Comparison of ENCODE assay signal across 10 cellular contexts in genomic region chr16:57859331-57859730, GRCh38. TPM values are rescaled to one million over a fixed set of nuclear protein-coding genes. Genes with fewer than 3 reads are reported as not detected.
A peak's percentile ranks its signal among the peaks of the same experiment; 100 is the strongest.
DNase-seq lines count a peak whose midpoint lies in the region; ATAC-seq and TF ChIP-seq lines count a peak whose summit lies in the region.
"Had no signal": no experiment of that assay in that cellular context is flagged by ENCODE, and none has a peak within 500 bp of the region (broad histone marks: within the 10 kb centered on the region; RNA-seq: fewer than 3 reads in every experiment).

No MANE protein-coding gene starts in this region.

- intact Hi-C loops in right lobe of liver (cut with DNase I) = no loop called here

- H3K9me3 ChIP-seq in DND-41 (ENCODE audit: insufficient read depth, low read length, severe bottlenecking) (no peaks in the 10 kb centered on the region), right lobe of liver (no peaks in the 10 kb centered on the region)
- H3K9me3 ChIP-seq: thyroid gland had no signal

- TF ChIP-seq CTCF in DND-41 (IDR thresholded peaks at IDR 0.05; ENCODE audit: borderline replicate concordance, extremely low read depth, low read length, poor library complexity, severe bottlenecking) = peak; percentile 46
- peak; percentile 37; the same call in 1 of the 2 replicates for TF ChIP-seq CTCF in WI38 (IDR thresholded peaks at IDR 0.05; ENCODE audit: low read depth, low read length)
- peak in 3 of 4 donors; percentile 6 to 34 (median 26) for TF ChIP-seq CTCF in right lobe of liver (IDR thresholded peaks at IDR 0.05)

- H3K9ac ChIP-seq in DND-41 (ENCODE audit: low read depth, low read length) = no peak overlapping the region

- peaks cover 4% of the 10 kb centered on the region for H3K27me3 ChIP-seq in DND-41 (ENCODE audit: insufficient read depth, low read length, poor library complexity)
- H3K27me3 ChIP-seq in right lobe of liver = no peaks in the 10 kb centered on the region
- H3K27me3 ChIP-seq: thyroid gland had no signal

- DNase-seq in DND-41 (peak; percentile 12), KBM-7 (peak; percentile 56), right lobe of liver (no peak), middle frontal gyrus (ENCODE audit: extremely low spot score, low spot score) (no peak), T-helper 9 cell (no peak)
- DNase-seq in stimulated activated CD4-positive, alpha-beta T cell treated with anti-CD3 and anti-CD28 coated beads, Interleukin-4, amount 100 ng/mL, for 24 hours = no peak
- DNase-seq: posterior cingulate gyrus, thyroid gland had no signal

- in situ Hi-C loops in KBM-7 (cut with MboI; ENCODE audit: low pct_unique_long_range_greater_than_20kb, low sequenced_read_pairs) = no loop called here

- no peaks in the 10 kb centered on the region for H3K36me3 ChIP-seq in DND-41 (ENCODE audit: insufficient read depth, low read length)
- H3K36me3 ChIP-seq in right lobe of liver = no peaks in the 10 kb centered on the region
- H3K36me3 ChIP-seq: thyroid gland had no signal

- H3K4me1 ChIP-seq in DND-41 (ENCODE audit: insufficient read depth, low read length) = no peaks in the 10 kb centered on the region
- H3K4me1 ChIP-seq in right lobe of liver = peaks cover 0 to 45% (median 17%) of the 10 kb centered on the region in 4 donors
- H3K4me1 ChIP-seq: thyroid gland had no signal

- no peaks in the 10 kb centered on the region for H4K20me1 ChIP-seq in DND-41 (ENCODE audit: insufficient read depth, low read length)

- ATAC-seq in DND-41 (ENCODE audit: insufficient read depth, low read depth) (peak; percentile 62; the same call in 2 of the 3 replicates), right lobe of liver (peak in 1 of 4 donors; percentile 9), esophagus mucosa (no peak)

- H3K4me2 ChIP-seq in DND-41 (ENCODE audit: insufficient read depth, low read length) = no peak overlapping the region

- H3K79me2 ChIP-seq in DND-41 (ENCODE audit: insufficient read depth, low read length) = no peaks in the 10 kb centered on the region

- no peak overlapping the region for H2AFZ ChIP-seq in DND-41 (ENCODE audit: low read depth, low read length)

- H3K4me3 ChIP-seq in DND-41 (ENCODE audit: low read depth in 1 of 2, low read length in 2 of 2) (no peak overlapping the region), WI38 (ENCODE audit: low read depth, low read length) (no peak overlapping the region), right lobe of liver (peak overlapping the region in 1 of 3 donors; percentile 12)
- H3K4me3 ChIP-seq: thyroid gland had no signal

- TF ChIP-seq POLR2A in right lobe of liver (IDR thresholded peaks at IDR 0.05) = no peak

- H3K27ac ChIP-seq in DND-41 (ENCODE audit: low read length) (no peak overlapping the region), right lobe of liver (peak overlapping the region in 1 of 3 donors; percentile 36)
- H3K27ac ChIP-seq: thyroid gland had no signal

- 26% methylated on average over 4 of the region's 5 CpGs for WGBS in right lobe of liver (ENCODE audit: insufficient coverage, low coverage, low lambda C conversion rate, missing lambda C conversion rate)

RNA-seq across cellular contexts. Expression of gene KIFC3, which starts 57.0 kb away (rescaled TPM):
- total RNA-seq in right lobe of liver = 10 to 100 TPM; 20.3 to 88.9 (median 46.4) TPM
- total RNA-seq in esophagus mucosa = 20.6 TPM

Comparison
In these comparisons a context has a peak if more than half of its experiments do, and no peak if none do; other contexts are left out.
1. DNase-seq: peak in DND-41 (single experiment) and KBM-7 (single experiment); none in right lobe of liver (0 of 3), stimulated activated CD4-positive, alpha-beta T cell treated with anti-CD3 and anti-CD28 coated beads, Interleukin-4, amount 100 ng/mL, for 24 hours (single experiment), middle frontal gyrus (single experiment) and T-helper 9 cell (single experiment).
2. Peak in every context shown above with its lines, with median percentiles within 50 percentile points of each other: CTCF ChIP-seq.